In genomic region chr10:34348917-34349509, GRCh38 we compare ENCODE assay signal across 1 cellular context.
TF ChIP-seq lines count a peak whose summit lies in the region.

No MANE protein-coding gene starts in this region.

TF ChIP-seq in GM12878, 131 proteins besides CTCF, POLR2A, EP300 and RAD21 (continued from another document):
- no peak for TF ChIP-seq SKIL (IDR thresholded peaks at IDR 0.05; ENCODE audit: low read depth, poor library complexity, severe bottlenecking)
- no peak for TF ChIP-seq CBX3 (IDR thresholded peaks at IDR 0.05; ENCODE audit: borderline replicate concordance, low read depth)
- TF ChIP-seq BMI1 (IDR thresholded peaks at IDR 0.05; ENCODE audit: borderline replicate concordance), result no peak
- TF ChIP-seq ZNF24 (IDR thresholded peaks at IDR 0.05), result no peak
- TF ChIP-seq KAT2A (conservative IDR thresholded peaks at IDR 0.05; ENCODE audit: control insufficient read depth, low read depth, low read length), result no peak
- no peak for TF ChIP-seq FOXK2 (IDR thresholded peaks at IDR 0.05)
- TF ChIP-seq CHD1 (IDR thresholded peaks at IDR 0.05; ENCODE audit: low read depth, low read length), result no peak
- no peak for TF ChIP-seq BCLAF1 (IDR thresholded peaks at IDR 0.05)
- TF ChIP-seq STAT3 (IDR thresholded peaks at IDR 0.05; ENCODE audit: low read depth, low read length), result no peak
- no peak for TF ChIP-seq PAX8 (IDR thresholded peaks at IDR 0.05)
- TF ChIP-seq CEBPB (IDR thresholded peaks at IDR 0.05; ENCODE audit: borderline replicate concordance in 1 of 2, low read depth in 2 of 2, low read length in 2 of 2), result no peak
- no peak for TF ChIP-seq MTA3 (IDR thresholded peaks at IDR 0.05; ENCODE audit: borderline replicate concordance, low read length)
